ENCODE assay signal across 23 cellular contexts in genomic region chr21:28391938-28392337, GRCh38.
A peak's percentile ranks its signal among the peaks of the same experiment; 100 is the strongest.
DNase-seq lines count a peak whose midpoint lies in the region; ATAC-seq, FAIRE-seq and TF ChIP-seq lines count a peak whose summit lies in the region.
"Had no signal": no experiment of that assay in that cellular context is flagged by ENCODE, and none has a peak within 500 bp of the region (broad histone marks: within the 10 kb centered on the region; RNA-seq: fewer than 3 reads in every experiment).

No MANE protein-coding gene starts in this region.

- in situ Hi-C loops in IMR-90 (cut with MboI; ENCODE audit: low sequenced_read_pairs), result no loop called here
- in situ Hi-C loops in K562 (cut with MboI), result no loop called here

- H3K23ac ChIP-seq in IMR-90 (ENCODE audit: low read depth, low read length), result no peak overlapping the region

- H3K4me3 ChIP-seq in IMR-90 (ENCODE audit: insufficient read depth, low read depth, low read length) (no peak overlapping the region), K562 (no peak overlapping the region), fibroblast of villous mesenchyme (ENCODE audit: low read depth, low read length) (no peak overlapping the region)
- H3K4me3 ChIP-seq: SJSA1 had no signal

- intact Hi-C loops in IMR-90 (cut with micrococcal nuclease) (no loop called here), K562 (cut with micrococcal nuclease) (no loop called here)

- H2AFZ ChIP-seq in IMR-90 (replicated peaks; ENCODE audit: low read length, poor library complexity) (no peak overlapping the region), K562 (ENCODE audit: low read depth, low read length) (no peak overlapping the region)

- FAIRE-seq in K562 (lab: Jason Lieb, UNC), result no peak
- FAIRE-seq: GM12891 had no signal

- BruUV-seq in IMR-90 (replicated peaks; lab: Mats Ljungman, UMichigan), result no TSS peak
- no TSS peak for BruUV-seq in K562 (replicated peaks; lab: Mats Ljungman, UMichigan)

- no peak overlapping the region for H3K9ac ChIP-seq in IMR-90 (ENCODE audit: low read depth, low read length)
- H3K9ac ChIP-seq in K562 (ENCODE audit: insufficient read depth in 1 of 2, low read depth in 2 of 2, low read length in 2 of 2), result no peak overlapping the region
- H3K9ac ChIP-seq: KMS-11 had no signal

- H3K79me1 ChIP-seq in IMR-90 (ENCODE audit: low read depth in 1 of 2, low read length in 2 of 2), result no peaks in the 10 kb centered on the region

- H3K4me2 ChIP-seq in IMR-90 (ENCODE audit: low read depth, low read length) (no peak overlapping the region), K562 (ENCODE audit: insufficient read depth, low read length) (no peak overlapping the region)
- H3K4me2 ChIP-seq: KMS-11 had no signal

- H2BK20ac ChIP-seq in IMR-90 (ENCODE audit: low read depth, low read length), result no peak overlapping the region

- no peak overlapping the region for H2BK15ac ChIP-seq in IMR-90 (ENCODE audit: low read depth, low read length)

- H2AK9ac ChIP-seq in IMR-90 (replicated peaks; ENCODE audit: low read depth, low read length, poor library complexity), result no peak overlapping the region

- TF ChIP-seq POLR2A in IMR-90 (IDR thresholded peaks at IDR 0.05; ENCODE audit: low read depth, low read length), result no peak
- TF ChIP-seq POLR2A in K562 (conservative IDR thresholded peaks at IDR 0.05), result no peak

- POLR2A ChIA-PET in IMR-90 (lab: Charles Lee; ENCODE audit: unreplicated experiment) (no interaction called here), K562 (lab: Yijun Ruan, JAX) (no interaction called here)

- no peak overlapping the region for H3K14ac ChIP-seq in IMR-90 (replicated peaks; ENCODE audit: low read depth, low read length)

- no peak overlapping the region for H4K5ac ChIP-seq in IMR-90 (ENCODE audit: low read depth, low read length)

- ATAC-seq in IMR-90 (ENCODE audit: low read depth) (no peak), K562 (no peak), HG02973 (IDR thresholded peaks at IDR 0.05; ENCODE audit: unreplicated experiment) (no peak)

- TF ChIP-seq RAD21 in IMR-90 (IDR thresholded peaks at IDR 0.05; ENCODE audit: low read length) (no peak), K562 (CRISPR knock-in tag; conservative IDR thresholded peaks at IDR 0.05 in 1 of 2, IDR thresholded peaks at IDR 0.05 in 1 of 2) (no peak)

- H3K36me3 ChIP-seq in IMR-90 (ENCODE audit: control insufficient read depth, insufficient read depth, low read length), result no peaks in the 10 kb centered on the region
- no peaks in the 10 kb centered on the region for H3K36me3 ChIP-seq in K562 (ENCODE audit: control insufficient read depth, insufficient read depth, low read length)
- H3K36me3 ChIP-seq: SJSA1 had no signal

- no peak overlapping the region for H4K91ac ChIP-seq in IMR-90 (ENCODE audit: insufficient read depth, low read depth, low read length)

- H4K8ac ChIP-seq in IMR-90 (ENCODE audit: low read depth in 2 of 2, low read length in 2 of 2), result no peak overlapping the region

- no peaks in the 10 kb centered on the region for H4K20me1 ChIP-seq in IMR-90 (ENCODE audit: insufficient read depth, low read length)
- no peaks in the 10 kb centered on the region for H4K20me1 ChIP-seq in K562 (replicated peaks; ENCODE audit: control insufficient read depth, insufficient read depth, low read length)

- no peak for TF ChIP-seq CTCF in IMR-90 (conservative IDR thresholded peaks at IDR 0.05; ENCODE audit: low read depth, low read length)
- no peak for TF ChIP-seq CTCF in K562 (IDR thresholded peaks at IDR 0.05 in 2 of 3, conservative IDR thresholded peaks at IDR 0.05 in 1 of 3; ENCODE audit: insufficient read depth in 2 of 3, low read depth in 1 of 3, low read length in 3 of 3)
- TF ChIP-seq CTCF in fibroblast of villous mesenchyme (IDR thresholded peaks at IDR 0.05; ENCODE audit: insufficient read depth, low read depth, low read length), result no peak

- H3K9me3 ChIP-seq in IMR-90 (ENCODE audit: control insufficient read depth, insufficient read depth, low read length) (peaks cover 2% of the 10 kb centered on the region; the same call in 1 of the 2 replicates), K562 (replicated peaks; ENCODE audit: control insufficient read depth, insufficient read depth, low read depth, low read length) (no peaks in the 10 kb centered on the region; the same call in 1 of the 2 replicates)

- no peak overlapping the region for H2BK120ac ChIP-seq in IMR-90 (ENCODE audit: low read depth, low read length)

- no peak overlapping the region for H3K56ac ChIP-seq in IMR-90 (ENCODE audit: extremely low read depth, insufficient read depth, low read length)

- CTCF ChIA-PET in IMR-90 (lab: Yijun Ruan, JAX) (interaction anchor here (0.5 kb wide), 1 partner anchor 649 kb away, joined by 7 read pairs; no protein-coding TSS in a partner anchor), K562 (lab: Yijun Ruan, JAX; ENCODE audit: low intra/inter-chr PET ratio) (no interaction called here)

- H3K27ac ChIP-seq in IMR-90 (ENCODE audit: insufficient read depth, low read length) (no peak overlapping the region), K562 (ENCODE audit: extremely low read depth, low read depth, low read length) (no peak overlapping the region)
- H3K27ac ChIP-seq: KMS-11, SJSA1 had no signal

- H2AK5ac ChIP-seq in IMR-90 (ENCODE audit: low read depth, low read length), result no peak overlapping the region

- no peak overlapping the region for H3K18ac ChIP-seq in IMR-90 (ENCODE audit: low read depth, low read length)

- H3K4me1 ChIP-seq in IMR-90 (ENCODE audit: control insufficient read depth, insufficient read depth, low read length) (peaks cover 2% of the 10 kb centered on the region; the same call in 1 of the 2 replicates), K562 (replicated peaks in 1 of 2; ENCODE audit: control insufficient read depth in 2 of 2, insufficient read depth in 2 of 2, low read length in 2 of 2) (no peaks in the 10 kb centered on the region)
- H3K4me1 ChIP-seq: SJSA1 had no signal

- no CpG with 5 or more reads among the region's 2 CpGs for WGBS in IMR-90 (ENCODE audit: extremely low coverage in 2 of 2, insufficient read length in 1 of 2), 2 experiments
- 0% methylated on average over 2 of the region's 2 CpGs for WGBS in K562 (ENCODE audit: insufficient coverage, low coverage, missing lambda C conversion rate)

- H2BK5ac ChIP-seq in IMR-90 (ENCODE audit: low read depth, low read length, poor library complexity, severe bottlenecking), result no peak overlapping the region

- H3K9me1 ChIP-seq in IMR-90 (ENCODE audit: insufficient read depth, low read length) (0 out of 2 replicates have a peak, but pooled peaks cover 3% of the 10 kb centered on the region), K562 (ENCODE audit: control insufficient read depth, insufficient read depth, low read length) (no peaks in the 10 kb centered on the region)

- no peaks in the 10 kb centered on the region for H3K79me2 ChIP-seq in K562 (ENCODE audit: control insufficient read depth, insufficient read depth, low read length)

- no peak overlapping the region for H3K4ac ChIP-seq in IMR-90 (ENCODE audit: low read depth, low read length)

- dilution Hi-C loops in IMR-90 (cut with HindIII; ENCODE audit: low sequenced_read_pairs, unreplicated experiment), result no loop called here

- DNase-seq in IMR-90, result peak; percentile 23
- peak; percentile 63 for DNase-seq in OCI-M1 (lab: John Stamatoyannopoulos, UW)
- no peak for DNase-seq in K562 (ENCODE audit: extremely low read depth in 1 of 4, low spot score in 3 of 4)
- DNase-seq in fibroblast of villous mesenchyme (ENCODE audit: low read depth), result peak; percentile 10
- DNase-seq in midbrain (lab: John Stamatoyannopoulos, UW), result no peak
- no peak for DNase-seq in NK-92 treated with Interleukin-12 subunit alpha and Interleukin-12 subunit beta, amount 100 ng/mL, for 24 hours (lab: John Stamatoyannopoulos, UW)
- DNase-seq: C1 segment of cervical spinal cord; CD4-positive, alpha-beta memory T cell; COR-L47; DMS79 treated with DMSO at 0.1 percent for 48 hours; GF-D8; GOT3; HCEC 1CT; NCI-H1048; NCI-H1694; NCI-H2029 treated with DMSO at 0.1 percent for 48 hours; NCI-H446 treated with DMSO at 0.1 percent for 48 hours; Right ventricle myocardium superior; RPMI8226 had no signal

- H3K27me3 ChIP-seq in IMR-90 (ENCODE audit: control insufficient read depth, insufficient read depth, low read length) (no peaks in the 10 kb centered on the region), K562 (ENCODE audit: control insufficient read depth in 2 of 2, insufficient read depth in 2 of 2, low read length in 2 of 2) (no peaks in the 10 kb centered on the region)
- H3K27me3 ChIP-seq: SJSA1 had no signal

- TF ChIP-seq EP300 in K562 (IDR thresholded peaks at IDR 0.05; ENCODE audit: low read length), result no peak

TF ChIP-seq in IMR-90, 13 proteins besides CTCF, POLR2A, EP300 and RAD21:
- no peak for TF ChIP-seq RCOR1 (IDR thresholded peaks at IDR 0.05; ENCODE audit: insufficient replicate concordance, low read length)
- no peak for TF ChIP-seq FOS (IDR thresholded peaks at IDR 0.05; ENCODE audit: low read depth, low read length)
- TF ChIP-seq MAFK (IDR thresholded peaks at IDR 0.05; ENCODE audit: low read depth, low read length), result peak; percentile 80
TF ChIP-seq in IMR-90: peak in this region for 1.

TF ChIP-seq in K562, 482 proteins besides CTCF, POLR2A, EP300 and RAD21:
- TF ChIP-seq MAFG (tag; conservative IDR thresholded peaks at IDR 0.05), result 0 out of 2 replicates have a peak, but pooled peaks have one; percentile 17
- peak; percentile 26; the same call in 1 of the 2 replicates for TF ChIP-seq C11orf30 (IDR thresholded peaks at IDR 0.05; ENCODE audit: low read depth)
- peak; percentile 62 for TF ChIP-seq ZNF316 (IDR thresholded peaks at IDR 0.05)
- no peak for TF ChIP-seq MBD2 (IDR thresholded peaks at IDR 0.05; ENCODE audit: borderline replicate concordance, low read depth)
- peak; percentile 13; the same call in 1 of the 2 replicates for TF ChIP-seq MAFF (IDR thresholded peaks at IDR 0.05; ENCODE audit: low read length)

Comparison
In these comparisons a context has a peak if more than half of its experiments do, and no peak if none do; other contexts are left out.
1. DNase-seq: peak in IMR-90 (single experiment), OCI-M1 (single experiment) and fibroblast of villous mesenchyme (single experiment); none in K562 (0 of 4), midbrain (single experiment) and NK-92 treated with Interleukin-12 subunit alpha and Interleukin-12 subunit beta, amount 100 ng/mL, for 24 hours (single experiment).